Comparison of ENCODE assay signal across 22 cellular contexts in the genomic region with DNA sequence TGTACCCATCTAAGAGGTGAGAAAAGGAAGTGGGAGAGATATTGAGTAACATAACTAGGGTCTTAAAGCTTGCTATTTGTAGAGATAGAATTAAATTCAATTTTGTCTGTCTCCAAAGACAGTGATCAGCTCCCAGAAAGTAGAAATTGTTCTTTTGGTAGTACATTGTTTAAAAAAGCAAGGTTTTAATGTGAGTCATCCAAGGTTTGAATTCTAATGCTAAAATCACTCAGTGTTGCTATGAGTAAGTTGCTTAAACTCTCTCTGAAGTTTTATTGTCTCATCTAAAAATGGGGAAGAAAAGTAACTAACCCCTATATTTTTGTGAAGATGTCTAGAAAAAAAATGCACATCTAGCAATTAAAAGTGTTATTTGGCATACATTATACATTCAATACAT.
DNase-seq lines count a peak whose midpoint lies in the region; ATAC-seq and TF ChIP-seq lines count a peak whose summit lies in the region.
"Had no signal": no experiment of that assay in that cellular context is flagged by ENCODE, and none has a peak within 500 bp of the region (broad histone marks: within the 10 kb centered on the region; RNA-seq: fewer than 3 reads in every experiment).

No MANE protein-coding gene starts in this region.

- H2AFZ ChIP-seq in SK-N-SH (ENCODE audit: low read depth) (no peak overlapping the region; the same call in 1 of the 2 replicates), fibroblast of lung (ENCODE audit: low read length) (no peak overlapping the region)

- H3K9me2 ChIP-seq in SK-N-SH: no peaks in the 10 kb centered on the region

- DNase-seq in EH (ENCODE audit: low read depth) (peak; percentile 29), SK-N-SH (no peak), fibroblast of lung (ENCODE audit: low read depth in 2 of 2) (peak; percentile 28 to 72), GM19240 (ENCODE audit: insufficient read length, low spot score) (no peak), left ventricle myocardium inferior (no peak)
- DNase-seq in activated T-cell treated with anti-CD3 and anti-CD28 coated beads, Interleukin-2, amount 50 U/mL, for 1 hour: no peak
- DNase-seq: CD4-positive, alpha-beta T cell; cortex of kidney; heart left ventricle; left ventricle myocardium superior; midbrain; NCI-H1930; NCI-H2227 treated with DMSO at 0.1 percent for 48 hours; NCI-H774; ovary; right cardiac atrium; stimulated activated CD4-positive, alpha-beta T cell treated with anti-CD3 and anti-CD28 coated beads, Interleukin-15, amount 100 ng/mL, for 24 hours; SW 1271 had no signal

- H3K9me3 ChIP-seq in SK-N-SH: no peaks in the 10 kb centered on the region
- H3K9me3 ChIP-seq in fibroblast of lung (ENCODE audit: control insufficient read depth, insufficient read depth, low read depth, low read length): no peaks in the 10 kb centered on the region
- no peaks in the 10 kb centered on the region for H3K9me3 ChIP-seq in skeletal muscle satellite cell (replicated peaks; ENCODE audit: low read length)
- H3K9me3 ChIP-seq in left ventricle myocardium inferior (replicated peaks): no peaks in the 10 kb centered on the region
- H3K9me3 ChIP-seq: heart left ventricle, ovary had no signal

- ATAC-seq in GM18868 (IDR thresholded peaks at IDR 0.05; ENCODE audit: unreplicated experiment): no peak
- ATAC-seq: heart left ventricle; left ventricle myocardium superior; natural killer cell treated with Interleukin-12 subunit alpha and Interleukin-12 subunit beta and Interleukin-15 and Interleukin-18, amount 100 ng/mL, for 72 hours; right cardiac atrium; Right ventricle myocardium inferior had no signal

- H3K4me3 ChIP-seq in SK-N-SH (ENCODE audit: low read depth in 2 of 2, low read length in 1 of 2): no peak overlapping the region
- H3K4me3 ChIP-seq in fibroblast of lung (replicated peaks in 1 of 4; ENCODE audit: control extremely low read depth in 1 of 4, insufficient read depth in 1 of 4, low read depth in 3 of 4, low read length in 4 of 4): no peak overlapping the region
- no peak overlapping the region for H3K4me3 ChIP-seq in skeletal muscle satellite cell (ENCODE audit: low read length)
- H3K4me3 ChIP-seq in left ventricle myocardium inferior: no peak overlapping the region
- H3K4me3 ChIP-seq: heart left ventricle, ovary had no signal

- POLR2A ChIA-PET in SK-N-SH (lab: Yijun Ruan, JAX): no interaction called here

- H3K79me2 ChIP-seq in SK-N-SH (ENCODE audit: insufficient read depth) (no peaks in the 10 kb centered on the region), fibroblast of lung (ENCODE audit: control insufficient read depth, insufficient read depth, low read length) (no peaks in the 10 kb centered on the region)

- H3K36me3 ChIP-seq in SK-N-SH (replicated peaks in 1 of 2; ENCODE audit: control insufficient read depth in 1 of 2, insufficient read depth in 2 of 2, low read length in 1 of 2) (no peaks in the 10 kb centered on the region), fibroblast of lung (ENCODE audit: control insufficient read depth, insufficient read depth, low read length) (no peaks in the 10 kb centered on the region), skeletal muscle satellite cell (ENCODE audit: insufficient read depth, low read length) (no peaks in the 10 kb centered on the region), left ventricle myocardium inferior (no peaks in the 10 kb centered on the region)
- H3K36me3 ChIP-seq: heart left ventricle, ovary had no signal

- TF ChIP-seq CTCF in SK-N-SH (IDR thresholded peaks at IDR 0.05) (no peak), fibroblast of lung (conservative IDR thresholded peaks at IDR 0.05 in 1 of 2, IDR thresholded peaks at IDR 0.05 in 1 of 2; ENCODE audit: low read depth in 1 of 2, low read length in 2 of 2) (no peak), left ventricle myocardium inferior (IDR thresholded peaks at IDR 0.05; ENCODE audit: borderline replicate concordance) (no peak)

- H3K27ac ChIP-seq in SK-N-SH (ENCODE audit: low read depth in 2 of 2, low read length in 1 of 2) (peak overlapping the region in 1 of 2 experiments; percentile 57; a peak in 2 of 4 replicates), fibroblast of lung (ENCODE audit: insufficient read depth, low read length) (no peak overlapping the region), left ventricle myocardium inferior (replicated peaks) (no peak overlapping the region)
- H3K27ac ChIP-seq: heart left ventricle, ovary had no signal

- H3K4me2 ChIP-seq in SK-N-SH (no peak overlapping the region), fibroblast of lung (ENCODE audit: extremely low read depth, insufficient read depth, low read length) (no peak overlapping the region), skeletal muscle satellite cell (ENCODE audit: low read length) (peak overlapping the region; percentile 56)

- H3F3A ChIP-seq in SK-N-SH (replicated peaks; ENCODE audit: insufficient read depth): peaks cover 25% of the 10 kb centered on the region

- TF ChIP-seq RAD21 in SK-N-SH (IDR thresholded peaks at IDR 0.05; ENCODE audit: low read length): no peak

- no peak overlapping the region for H3K9ac ChIP-seq in SK-N-SH
- H3K9ac ChIP-seq in fibroblast of lung (ENCODE audit: insufficient read depth, low read length): no peak overlapping the region
- no peak overlapping the region for H3K9ac ChIP-seq in skeletal muscle satellite cell (ENCODE audit: low read depth, low read length)

- H4K20me1 ChIP-seq in SK-N-SH (ENCODE audit: insufficient read depth) (no peaks in the 10 kb centered on the region), fibroblast of lung (ENCODE audit: control insufficient read depth, extremely low read depth, insufficient read depth, low read length) (no peaks in the 10 kb centered on the region)

- no peak for TF ChIP-seq EP300 in SK-N-SH (IDR thresholded peaks at IDR 0.05; ENCODE audit: borderline replicate concordance in 1 of 2, low read depth in 1 of 2, low read length in 1 of 2)

- CTCF ChIA-PET in SK-N-SH (lab: Yijun Ruan, JAX): no interaction called here

- H3K27me3 ChIP-seq in SK-N-SH (ENCODE audit: insufficient read depth) (no peaks in the 10 kb centered on the region), fibroblast of lung (ENCODE audit: control insufficient read depth, insufficient read depth, low read length) (no peaks in the 10 kb centered on the region), skeletal muscle satellite cell (ENCODE audit: control insufficient read depth, insufficient read depth, low read length) (no peaks in the 10 kb centered on the region), left ventricle myocardium inferior (ENCODE audit: low read depth) (no peaks in the 10 kb centered on the region)
- H3K27me3 ChIP-seq: heart left ventricle, ovary had no signal

- H3K4me1 ChIP-seq in SK-N-SH (ENCODE audit: control insufficient read depth in 1 of 2, insufficient read depth in 2 of 2, low read depth in 1 of 2, low read length in 1 of 2): peaks cover 0 to 20% of the 10 kb centered on the region in 2 experiments; a peak in 3 of 4 replicates
- H3K4me1 ChIP-seq in fibroblast of lung (ENCODE audit: control insufficient read depth, extremely low read depth, insufficient read depth, low read length): no peaks in the 10 kb centered on the region
- peaks cover 38% of the 10 kb centered on the region for H3K4me1 ChIP-seq in skeletal muscle satellite cell (ENCODE audit: control insufficient read depth, insufficient read depth, low read length)
- H3K4me1 ChIP-seq in left ventricle myocardium inferior: no peaks in the 10 kb centered on the region
- H3K4me1 ChIP-seq: heart left ventricle had no signal

- intact Hi-C loops in left ventricle myocardium inferior (cut with micrococcal nuclease): no loop called here

TF ChIP-seq in SK-N-SH, 30 proteins besides CTCF, POLR2A, EP300 and RAD21:
- TF ChIP-seq FOSL2 (IDR thresholded peaks at IDR 0.05; ENCODE audit: borderline replicate concordance, low read depth) (peak; percentile 49; the same call in 1 of the 2 replicates), JUND (IDR thresholded peaks at IDR 0.05) (0 out of 2 replicates have a peak, but pooled peaks have one; percentile 8), POLR2AphosphoS5 (IDR thresholded peaks at IDR 0.05; ENCODE audit: low read depth, low read length) (no peak), TAF1 (IDR thresholded peaks at IDR 0.05; ENCODE audit: borderline replicate concordance, low read depth, low read length) (no peak), YY1 (IDR thresholded peaks at IDR 0.05; ENCODE audit: low read depth) (no peak)
- TF ChIP-seq, protein P1, sequence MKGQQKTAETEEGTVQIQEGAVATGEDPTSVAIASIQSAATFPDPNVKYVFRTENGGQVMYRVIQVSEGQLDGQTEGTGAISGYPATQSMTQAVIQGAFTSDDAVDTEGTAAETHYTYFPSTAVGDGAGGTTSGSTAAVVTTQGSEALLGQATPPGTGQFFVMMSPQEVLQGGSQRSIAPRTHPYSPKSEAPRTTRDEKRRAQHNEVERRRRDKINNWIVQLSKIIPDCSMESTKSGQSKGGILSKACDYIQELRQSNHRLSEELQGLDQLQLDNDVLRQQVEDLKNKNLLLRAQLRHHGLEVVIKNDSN (IDR thresholded peaks at IDR 0.05; ENCODE audit: borderline replicate concordance, low read depth): no peak
- TF ChIP-seq, protein P2, sequence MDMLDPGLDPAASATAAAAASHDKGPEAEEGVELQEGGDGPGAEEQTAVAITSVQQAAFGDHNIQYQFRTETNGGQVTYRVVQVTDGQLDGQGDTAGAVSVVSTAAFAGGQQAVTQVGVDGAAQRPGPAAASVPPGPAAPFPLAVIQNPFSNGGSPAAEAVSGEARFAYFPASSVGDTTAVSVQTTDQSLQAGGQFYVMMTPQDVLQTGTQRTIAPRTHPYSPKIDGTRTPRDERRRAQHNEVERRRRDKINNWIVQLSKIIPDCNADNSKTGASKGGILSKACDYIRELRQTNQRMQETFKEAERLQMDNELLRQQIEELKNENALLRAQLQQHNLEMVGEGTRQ (IDR thresholded peaks at IDR 0.05; ENCODE audit: borderline replicate concordance, low read depth, low read length): no peak

Comparison
In these comparisons a context has a peak if more than half of its experiments do, and no peak if none do; other contexts are left out.
1. DNase-seq: peak in EH (single experiment) and fibroblast of lung (2 of 2); none in SK-N-SH (single experiment), GM19240 (single experiment), activated T-cell treated with anti-CD3 and anti-CD28 coated beads, Interleukin-2, amount 50 U/mL, for 1 hour (single experiment) and left ventricle myocardium inferior (single experiment).